In the genomic region with DNA sequence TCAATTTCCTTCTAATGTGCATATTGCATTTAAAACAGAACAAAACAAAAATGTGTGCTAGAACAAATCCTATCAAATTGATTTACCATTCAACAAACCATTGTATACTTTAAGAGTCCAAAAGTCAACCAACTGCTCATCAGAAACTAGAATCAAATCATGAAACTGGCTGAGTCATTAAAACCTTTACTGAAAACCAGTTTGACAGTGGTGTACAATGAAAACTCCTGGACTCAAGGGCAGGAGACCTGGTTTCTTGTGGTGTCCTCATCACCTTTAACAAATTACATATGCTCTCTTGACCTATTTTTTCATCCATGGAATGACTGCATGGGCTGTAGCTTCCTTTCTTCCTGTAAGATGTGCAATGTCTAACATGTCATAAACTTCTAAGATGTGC, we compare ENCODE assay signal across 25 cellular contexts.
DNase-seq lines count a peak whose midpoint lies in the region; ATAC-seq and TF ChIP-seq lines count a peak whose summit lies in the region.
"Had no signal": no experiment of that assay in that cellular context is flagged by ENCODE, and none has a peak within 500 bp of the region (broad histone marks: within the 10 kb centered on the region; RNA-seq: fewer than 3 reads in every experiment).

No MANE protein-coding gene starts in this region.

- peaks cover 36% of the 10 kb centered on the region for H3K4me1 ChIP-seq in KMS-11 (ENCODE audit: low read depth, poor library complexity, severe bottlenecking)
- H3K4me1 ChIP-seq in hepatocyte (ENCODE audit: insufficient read depth) = peaks cover 9% of the 10 kb centered on the region
- H3K4me1 ChIP-seq: Caco-2, Peyer's patch had no signal

- H4K20me1 ChIP-seq in KMS-11 (ENCODE audit: insufficient read depth) (no peaks in the 10 kb centered on the region), hepatocyte (ENCODE audit: insufficient read depth, poor library complexity, severe bottlenecking) (no peaks in the 10 kb centered on the region)
- H4K20me1 ChIP-seq: BLaER1 treated with 17β-estradiol and CSF1 and Interleukin-3, amounts not matched to agents 10 nM and 100 nM had no signal

- no peaks in the 10 kb centered on the region for H3K9me2 ChIP-seq in hepatocyte (replicated peaks; ENCODE audit: insufficient read depth)

- H3K27ac ChIP-seq in KMS-11 (peak overlapping the region; percentile 52; the same call in 1 of the 2 replicates), hepatocyte (peak overlapping the region; percentile 15)
- H3K27ac ChIP-seq: 22Rv1; BLaER1 treated with 17β-estradiol and CSF1 and Interleukin-3, amounts not matched to agents 10 nM and 100 nM; Peyer's patch had no signal

- TF ChIP-seq CTCF in KMS-11 (conservative IDR thresholded peaks at IDR 0.05; ENCODE audit: low read depth, low read length) (no peak), hepatocyte (IDR thresholded peaks at IDR 0.05; ENCODE audit: poor library complexity) (no peak)

- no peaks in the 10 kb centered on the region for H3K79me2 ChIP-seq in KMS-11 (ENCODE audit: insufficient read depth, low read depth)
- H3K79me2 ChIP-seq in hepatocyte = no peaks in the 10 kb centered on the region

- H3K9me3 ChIP-seq in hepatocyte (ENCODE audit: low read depth) = no peaks in the 10 kb centered on the region
- H3K9me3 ChIP-seq: Caco-2, MG63 had no signal

- no peak overlapping the region for H2AFZ ChIP-seq in KMS-11 (ENCODE audit: low read depth)
- H2AFZ ChIP-seq in hepatocyte = no peak overlapping the region

- no peaks in the 10 kb centered on the region for H3K27me3 ChIP-seq in KMS-11 (ENCODE audit: insufficient read depth, low read depth)
- no peaks in the 10 kb centered on the region for H3K27me3 ChIP-seq in hepatocyte
- H3K27me3 ChIP-seq: BLaER1 treated with 17β-estradiol and CSF1 and Interleukin-3, amounts not matched to agents 10 nM and 100 nM; MG63; Peyer's patch had no signal

- H3K36me3 ChIP-seq in KMS-11 (ENCODE audit: insufficient read depth) (no peaks in the 10 kb centered on the region), hepatocyte (replicated peaks; ENCODE audit: insufficient read depth, low read depth) (no peaks in the 10 kb centered on the region)
- H3K36me3 ChIP-seq: BLaER1 treated with 17β-estradiol and CSF1 and Interleukin-3, amounts not matched to agents 10 nM and 100 nM; MG63; Peyer's patch had no signal

- peak overlapping the region; percentile 44 for H3K4me2 ChIP-seq in KMS-11
- H3K4me2 ChIP-seq in hepatocyte = no peak overlapping the region
- H3K4me2 ChIP-seq: BLaER1 treated with 17β-estradiol and CSF1 and Interleukin-3, amounts not matched to agents 10 nM and 100 nM had no signal

- H3K4me3 ChIP-seq in KMS-11 (IDR thresholded peaks at IDR 0.05; ENCODE audit: insufficient read depth, low read depth, low read length) (no peak overlapping the region), hepatocyte (no peak overlapping the region)
- H3K4me3 ChIP-seq: BLaER1 treated with 17β-estradiol and CSF1 and Interleukin-3, amounts not matched to agents 10 nM and 100 nM; MG63; Peyer's patch had no signal

- H3K9ac ChIP-seq in KMS-11 = no peak overlapping the region; the same call in 1 of the 2 replicates
- H3K9ac ChIP-seq: BLaER1 treated with 17β-estradiol and CSF1 and Interleukin-3, amounts not matched to agents 10 nM and 100 nM had no signal

- DNase-seq in DMS53 (lab: John Stamatoyannopoulos, UW) (peak; percentile 5), DMS53 treated with DMSO at 0.1 percent for 48 hours (lab: John Stamatoyannopoulos, UW; ENCODE audit: unreplicated experiment) (no peak), hepatocyte (ENCODE audit: low spot score) (peak; percentile 29), hypothalamus (lab: John Stamatoyannopoulos, UW) (no peak)
- DNase-seq: ACHN; Caco-2; CD4-positive, alpha-beta memory T cell; DMS 273 treated with DMSO at 0.1 percent for 48 hours; Kasumi-1; MG63; NCI-H1105; NCI-H2081; NCI-H2171; NCI-H345; NCI-H524; NCI-H774; Peyer's patch; T-cell had no signal

- no peak for ATAC-seq in GM19397 (IDR thresholded peaks at IDR 0.05; ENCODE audit: unreplicated experiment)
- no peak for ATAC-seq in activated CD4-positive, CD25-positive, alpha-beta regulatory T cell treated with anti-CD3 and anti-CD28 coated beads, Interleukin-2, amount 50 U/mL, for 24 hours
- ATAC-seq in GM18520 (IDR thresholded peaks at IDR 0.05; ENCODE audit: unreplicated experiment) = no peak
- ATAC-seq: HCT116, T-cell had no signal

Comparison
In these comparisons a context has a peak if more than half of its experiments do, and no peak if none do; other contexts are left out.
1. DNase-seq: peak in DMS53 (single experiment) and hepatocyte (single experiment); none in DMS53 treated with DMSO at 0.1 percent for 48 hours (single experiment) and hypothalamus (0 of 51).